Comparison of ENCODE assay signal across 13 cellular contexts in the genomic region with DNA sequence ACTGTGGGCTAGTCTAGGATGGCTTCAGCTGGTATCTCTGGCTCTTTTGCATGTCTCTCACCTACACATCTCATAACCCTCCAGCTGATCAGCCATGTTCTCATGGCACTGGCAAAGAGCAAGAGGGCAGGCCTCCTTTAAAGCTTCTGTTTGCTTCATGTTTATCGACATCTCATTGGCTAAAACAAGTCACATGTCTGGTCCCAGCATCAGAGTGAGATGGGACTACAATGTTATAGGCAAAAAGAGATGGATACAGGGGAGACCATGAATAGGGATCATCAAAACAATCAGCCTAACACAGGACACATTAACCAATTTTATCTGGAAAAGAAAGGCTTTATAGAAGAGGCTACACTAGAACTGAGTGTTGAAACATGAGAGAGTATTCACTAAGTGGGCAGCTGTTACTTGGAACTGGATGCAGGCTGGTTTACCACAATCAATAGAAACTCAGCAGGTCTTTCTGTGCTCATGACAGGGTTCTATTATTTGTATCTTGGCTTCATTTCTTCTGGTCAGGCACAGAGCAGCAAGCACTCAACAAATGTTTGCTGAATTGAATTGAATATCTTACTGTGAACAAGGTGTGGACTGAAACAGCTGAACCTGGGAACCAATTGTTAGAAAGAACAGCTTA. TPM values are rescaled to one million over a fixed set of nuclear protein-coding genes. Genes with fewer than 3 reads are reported as not detected.
DNase-seq lines count a peak whose midpoint lies in the region; ATAC-seq and TF ChIP-seq lines count a peak whose summit lies in the region.
"Had no signal": no experiment of that assay in that cellular context is flagged by ENCODE, and none has a peak within 500 bp of the region (broad histone marks: within the 10 kb centered on the region; RNA-seq: fewer than 3 reads in every experiment).

No MANE protein-coding gene starts in this region.

- no peak for TF ChIP-seq CTCF in mucosa of descending colon (IDR thresholded peaks at IDR 0.05)
- TF ChIP-seq CTCF in hepatocyte (IDR thresholded peaks at IDR 0.05; ENCODE audit: poor library complexity) = no peak

- no peaks in the 10 kb centered on the region for H3K79me2 ChIP-seq in hepatocyte

- peaks cover 4 to 17% of the 10 kb centered on the region in 2 donors for H3K36me3 Mint-ChIP-seq in CD4-positive, alpha-beta memory T cell
- peaks cover 16% of the 10 kb centered on the region for H3K36me3 Mint-ChIP-seq in activated T-helper 1 cell treated with anti-CD3 and anti-CD28 coated beads, Interleukin-12 subunit alpha, Interleukin-12 subunit beta, Interleukin-2, Interleukin-4 antibody, amounts not matched to agents 30 ng/mL and 10 ng/mL and 1 ng/mL, durations not matched to agents 14 hours and 24 hours and 36 hours (ENCODE audit: low read depth)

- CTCF ChIA-PET in CD4-positive, alpha-beta memory T cell (lab: Charles Lee; ENCODE audit: partially characterized antibody) = interaction anchor here (1.0 to 4.2 kb wide), 9 partner anchors 8 to 110 kb away, joined by 3 to 46 read pairs (median 6); no protein-coding TSS in a partner anchor

- no peaks in the 10 kb centered on the region for H4K20me1 ChIP-seq in hepatocyte (ENCODE audit: insufficient read depth, poor library complexity, severe bottlenecking)

- peaks cover 8% of the 10 kb centered on the region for H3K4me1 ChIP-seq in CD4-positive, alpha-beta memory T cell (ENCODE audit: insufficient read depth, low read length)
- H3K4me1 ChIP-seq in mucosa of descending colon (ENCODE audit: low read depth) = no peaks in the 10 kb centered on the region
- no peaks in the 10 kb centered on the region for H3K4me1 ChIP-seq in hepatocyte (ENCODE audit: insufficient read depth)

- DNase-seq in CD4-positive, alpha-beta memory T cell = no peak
- peak; percentile 50 for DNase-seq in NCI-H146 treated with DMSO at 0.1 percent for 48 hours (lab: John Stamatoyannopoulos, UW; ENCODE audit: unreplicated experiment)
- DNase-seq in activated T-helper 1 cell treated with anti-CD3 and anti-CD28 coated beads, Interleukin-12 subunit alpha, Interleukin-12 subunit beta, Interleukin-2, Interleukin-4 antibody, amounts not matched to agents 30 ng/mL and 10 ng/mL and 1 ng/mL, durations not matched to agents 14 hours and 24 hours and 36 hours (ENCODE audit: low spot score) = no peak
- no peak for DNase-seq in mucosa of descending colon
- no peak for DNase-seq in iPS-NIHi7 (ENCODE audit: extremely low spot score)
- DNase-seq in hepatocyte (ENCODE audit: low spot score) = no peak
- DNase-seq: left lung, NCI-H526 treated with DMSO at 0.1 percent for 48 hours, right lobe of liver, T-helper 1 cell had no signal

- 100% methylated on average over 1 of the region's 1 CpG for WGBS in hepatocyte (ENCODE audit: low lambda C conversion rate, missing lambda C conversion rate)

- H3K9me2 ChIP-seq in hepatocyte (replicated peaks; ENCODE audit: insufficient read depth) = no peaks in the 10 kb centered on the region

- ATAC-seq in mucosa of descending colon (peak; percentile 45), HG03565 (IDR thresholded peaks at IDR 0.05; ENCODE audit: unreplicated experiment) (no peak), HG03460 (IDR thresholded peaks at IDR 0.05; ENCODE audit: unreplicated experiment) (no peak)
- ATAC-seq: left lung, right lobe of liver had no signal

- no peak overlapping the region for H3K4me3 Mint-ChIP-seq in CD4-positive, alpha-beta memory T cell
- no peak overlapping the region for H3K4me3 Mint-ChIP-seq in activated T-helper 1 cell treated with anti-CD3 and anti-CD28 coated beads, Interleukin-12 subunit alpha, Interleukin-12 subunit beta, Interleukin-2, Interleukin-4 antibody, amounts not matched to agents 30 ng/mL and 10 ng/mL and 1 ng/mL, durations not matched to agents 14 hours and 24 hours and 36 hours
- H3K4me3 Mint-ChIP-seq: central memory CD8-positive, alpha-beta T cell had no signal

- peaks cover 16 to 27% (median 17%) of the 10 kb centered on the region in 4 donors for H3K4me1 Mint-ChIP-seq in CD4-positive, alpha-beta memory T cell
- H3K4me1 Mint-ChIP-seq in activated T-helper 1 cell treated with anti-CD3 and anti-CD28 coated beads, Interleukin-12 subunit alpha, Interleukin-12 subunit beta, Interleukin-2, Interleukin-4 antibody, amounts not matched to agents 30 ng/mL and 10 ng/mL and 1 ng/mL, durations not matched to agents 14 hours and 24 hours and 36 hours (ENCODE audit: low read depth) = peaks cover 26% of the 10 kb centered on the region

- no peak overlapping the region for H3K27ac ChIP-seq in CD4-positive, alpha-beta memory T cell (ENCODE audit: low read depth, low read length)
- H3K27ac ChIP-seq in hepatocyte = no peak overlapping the region
- H3K27ac ChIP-seq: left lung, right lobe of liver had no signal

- H3K27me3 ChIP-seq in CD4-positive, alpha-beta memory T cell (ENCODE audit: insufficient read depth, low read length) = no peaks in the 10 kb centered on the region
- no peaks in the 10 kb centered on the region for H3K27me3 ChIP-seq in hepatocyte
- H3K27me3 ChIP-seq: left lung, right lobe of liver had no signal

- no peaks in the 10 kb centered on the region for H3K27me3 Mint-ChIP-seq in CD4-positive, alpha-beta memory T cell
- H3K27me3 Mint-ChIP-seq in activated T-helper 1 cell treated with anti-CD3 and anti-CD28 coated beads, Interleukin-12 subunit alpha, Interleukin-12 subunit beta, Interleukin-2, Interleukin-4 antibody, amounts not matched to agents 30 ng/mL and 10 ng/mL and 1 ng/mL, durations not matched to agents 14 hours and 24 hours and 36 hours (ENCODE audit: insufficient read depth) = no peaks in the 10 kb centered on the region
- H3K27me3 Mint-ChIP-seq: central memory CD8-positive, alpha-beta T cell had no signal

- H3K9me3 ChIP-seq in CD4-positive, alpha-beta memory T cell (ENCODE audit: control insufficient read depth in 1 of 2, low read length in 2 of 2) = no peaks in the 10 kb centered on the region
- H3K9me3 ChIP-seq in mucosa of descending colon (no peaks in the 10 kb centered on the region), hepatocyte (ENCODE audit: low read depth) (no peaks in the 10 kb centered on the region)
- H3K9me3 ChIP-seq: left lung, right lobe of liver had no signal

- H3K9me3 Mint-ChIP-seq in CD4-positive, alpha-beta memory T cell = no peaks in the 10 kb centered on the region
- H3K9me3 Mint-ChIP-seq in activated T-helper 1 cell treated with anti-CD3 and anti-CD28 coated beads, Interleukin-12 subunit alpha, Interleukin-12 subunit beta, Interleukin-2, Interleukin-4 antibody, amounts not matched to agents 30 ng/mL and 10 ng/mL and 1 ng/mL, durations not matched to agents 14 hours and 24 hours and 36 hours = no peaks in the 10 kb centered on the region
- H3K9me3 Mint-ChIP-seq: central memory CD8-positive, alpha-beta T cell had no signal

- intact Hi-C loops in CD4-positive, alpha-beta memory T cell (cut with micrococcal nuclease) = no loop called here
- intact Hi-C loops in activated T-helper 1 cell treated with anti-CD3 and anti-CD28 coated beads, Interleukin-12 subunit alpha, Interleukin-12 subunit beta, Interleukin-2, Interleukin-4 antibody, amounts not matched to agents 30 ng/mL and 10 ng/mL and 1 ng/mL, durations not matched to agents 14 hours and 24 hours and 36 hours (cut with micrococcal nuclease) = no loop called here
- intact Hi-C loops in mucosa of descending colon (cut with DNase I, micrococcal nuclease) = no loop called here

- H3K4me3 ChIP-seq in CD4-positive, alpha-beta memory T cell (ENCODE audit: low read length in 2 of 2) = no peak overlapping the region
- H3K4me3 ChIP-seq in mucosa of descending colon = no peak overlapping the region
- H3K4me3 ChIP-seq in hepatocyte = no peak overlapping the region
- H3K4me3 ChIP-seq: left lung, right lobe of liver had no signal

- peaks cover 5% of the 10 kb centered on the region for H3K36me3 ChIP-seq in CD4-positive, alpha-beta memory T cell (ENCODE audit: insufficient read depth, low read length)
- H3K36me3 ChIP-seq in mucosa of descending colon (ENCODE audit: low read depth) (no peaks in the 10 kb centered on the region), hepatocyte (replicated peaks; ENCODE audit: insufficient read depth, low read depth) (no peaks in the 10 kb centered on the region)

- no peak overlapping the region for H2AFZ ChIP-seq in hepatocyte

- POLR2A ChIA-PET in CD4-positive, alpha-beta memory T cell (lab: Charles Lee; ENCODE audit: partially characterized antibody) = interaction anchor here (0.5 to 10.2 kb wide), 3 partner anchors 10 to 50 kb away, joined by 3 to 137 read pairs (median 4); no protein-coding TSS in a partner anchor

- peak overlapping the region in 6 of 7 donors; percentile 25 to 91 (median 70) for H3K27ac Mint-ChIP-seq in CD4-positive, alpha-beta memory T cell
- H3K27ac Mint-ChIP-seq in activated T-helper 1 cell treated with anti-CD3 and anti-CD28 coated beads, Interleukin-12 subunit alpha, Interleukin-12 subunit beta, Interleukin-2, Interleukin-4 antibody, amounts not matched to agents 30 ng/mL and 10 ng/mL and 1 ng/mL, durations not matched to agents 14 hours and 24 hours and 36 hours = peak overlapping the region; percentile 21

- no peak overlapping the region for H3K4me2 ChIP-seq in hepatocyte

RNA-seq across cellular contexts. Expression of a gene that starts 5.3 kb away (rescaled TPM):
- total RNA-seq in CD4-positive, alpha-beta memory T cell = 1 to 10 TPM; 4.2 to 4.5 TPM
- 1 to 10 TPM; 4.0 to 5.3 TPM for polyA plus RNA-seq in CD4-positive, alpha-beta memory T cell
- total RNA-seq in activated T-helper 1 cell treated with anti-CD3 and anti-CD28 coated beads, Interleukin-12 subunit alpha, Interleukin-12 subunit beta, Interleukin-2, Interleukin-4 antibody, amounts not matched to agents 30 ng/mL and 10 ng/mL and 1 ng/mL, durations not matched to agents 14 hours and 24 hours and 36 hours = 5.7 and 8.2 TPM in 2 replicates
- 1 to 10 TPM; 7.5 to 9.4 (median 9.4) TPM for total RNA-seq in mucosa of descending colon
- total RNA-seq in hepatocyte = 2.1 and 4.5 TPM in 2 replicates
- 3.7 and 7.8 TPM in 2 replicates for polyA plus RNA-seq in hepatocyte

RNA-seq across cellular contexts. Expression of a gene that starts 5.6 kb away (rescaled TPM):
- 100 to 1,000 TPM; 376 to 380 TPM for total RNA-seq in CD4-positive, alpha-beta memory T cell
- 100 to 1,000 TPM in 1 of 2 donors, 1 to 10 TPM in 1; 4.0 to 100 TPM for polyA plus RNA-seq in CD4-positive, alpha-beta memory T cell
- 141 and 150 TPM in 2 replicates for total RNA-seq in activated T-helper 1 cell treated with anti-CD3 and anti-CD28 coated beads, Interleukin-12 subunit alpha, Interleukin-12 subunit beta, Interleukin-2, Interleukin-4 antibody, amounts not matched to agents 30 ng/mL and 10 ng/mL and 1 ng/mL, durations not matched to agents 14 hours and 24 hours and 36 hours
- total RNA-seq in mucosa of descending colon = 100 to 1,000 TPM; 173 to 301 (median 248) TPM
- total RNA-seq in hepatocyte = 129 and 140 TPM in 2 replicates
- polyA plus RNA-seq in hepatocyte = 103 and 116 TPM in 2 replicates

RNA-seq across cellular contexts. Expression of a gene that starts 17.1 kb away (rescaled TPM):
- total RNA-seq in CD4-positive, alpha-beta memory T cell = 10 to 100 TPM; 66.8 to 68.6 TPM
- polyA plus RNA-seq in CD4-positive, alpha-beta memory T cell = 100 to 1,000 TPM in 1 of 2 donors, 10 to 100 TPM in 1; 77.5 to 105 TPM
- total RNA-seq in activated T-helper 1 cell treated with anti-CD3 and anti-CD28 coated beads, Interleukin-12 subunit alpha, Interleukin-12 subunit beta, Interleukin-2, Interleukin-4 antibody, amounts not matched to agents 30 ng/mL and 10 ng/mL and 1 ng/mL, durations not matched to agents 14 hours and 24 hours and 36 hours = 70.2 and 77.7 TPM in 2 replicates
- total RNA-seq in mucosa of descending colon (100 to 1,000 TPM in 2 of 3 donors, 10 to 100 TPM in 1; 82.0 to 114 (median 107) TPM), hepatocyte (109 and 147 TPM in 2 replicates)
- polyA plus RNA-seq in hepatocyte = 164 and 181 TPM in 2 replicates

RNA-seq across cellular contexts. Expression of a gene that starts 19.8 kb away (rescaled TPM):
- total RNA-seq in CD4-positive, alpha-beta memory T cell = not detected
- not detected for polyA plus RNA-seq in CD4-positive, alpha-beta memory T cell
- total RNA-seq in activated T-helper 1 cell treated with anti-CD3 and anti-CD28 coated beads, Interleukin-12 subunit alpha, Interleukin-12 subunit beta, Interleukin-2, Interleukin-4 antibody, amounts not matched to agents 30 ng/mL and 10 ng/mL and 1 ng/mL, durations not matched to agents 14 hours and 24 hours and 36 hours = not detected in 2 replicates
- total RNA-seq in mucosa of descending colon (under 1 TPM in 1 of 3 donors, not detected in 2; 0.39 TPM), hepatocyte (not detected in 2 replicates)
- not detected in 2 replicates for polyA plus RNA-seq in hepatocyte
- total RNA-seq: left lung had no signal

RNA-seq across cellular contexts. Expression of a gene that starts 26.5 kb away (rescaled TPM):
- 10 to 100 TPM; 38.6 to 40.2 TPM for total RNA-seq in CD4-positive, alpha-beta memory T cell
- 100 to 1,000 TPM in 1 of 2 donors, 10 to 100 TPM in 1; 84.5 to 105 TPM for polyA plus RNA-seq in CD4-positive, alpha-beta memory T cell
- 49.4 and 51.9 TPM in 2 replicates for total RNA-seq in activated T-helper 1 cell treated with anti-CD3 and anti-CD28 coated beads, Interleukin-12 subunit alpha, Interleukin-12 subunit beta, Interleukin-2, Interleukin-4 antibody, amounts not matched to agents 30 ng/mL and 10 ng/mL and 1 ng/mL, durations not matched to agents 14 hours and 24 hours and 36 hours
- total RNA-seq in mucosa of descending colon (10 to 100 TPM; 37.9 to 52.1 (median 39.0) TPM), hepatocyte (17.6 and 21.6 TPM in 2 replicates)
- polyA plus RNA-seq in hepatocyte = 42.5 and 43.7 TPM in 2 replicates
